Comparison of ENCODE assay signal across 2 cellular contexts in genomic region chr10:15436696-15437095, GRCh38.
TF ChIP-seq lines count a peak whose summit lies in the region.

No MANE protein-coding gene starts in this region.

TF ChIP-seq in A549, 52 proteins besides CTCF, POLR2A, EP300 and RAD21 (continued from another document):
- TF ChIP-seq, protein P1, sequence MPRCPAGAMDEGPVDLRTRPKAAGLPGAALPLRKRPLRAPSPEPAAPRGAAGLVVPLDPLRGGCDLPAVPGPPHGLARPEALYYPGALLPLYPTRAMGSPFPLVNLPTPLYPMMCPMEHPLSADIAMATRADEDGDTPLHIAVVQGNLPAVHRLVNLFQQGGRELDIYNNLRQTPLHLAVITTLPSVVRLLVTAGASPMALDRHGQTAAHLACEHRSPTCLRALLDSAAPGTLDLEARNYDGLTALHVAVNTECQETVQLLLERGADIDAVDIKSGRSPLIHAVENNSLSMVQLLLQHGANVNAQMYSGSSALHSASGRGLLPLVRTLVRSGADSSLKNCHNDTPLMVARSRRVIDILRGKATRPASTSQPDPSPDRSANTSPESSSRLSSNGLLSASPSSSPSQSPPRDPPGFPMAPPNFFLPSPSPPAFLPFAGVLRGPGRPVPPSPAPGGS (IDR thresholded peaks at IDR 0.05) = no peak
- no peak for TF ChIP-seq HMGXB4 (CRISPR knock-in tag; IDR thresholded peaks at IDR 0.05; ENCODE audit: borderline replicate concordance)
- no peak for TF ChIP-seq BHLHE40 (IDR thresholded peaks at IDR 0.05; ENCODE audit: low read depth, low read length)
- no peak for TF ChIP-seq GATA3 (IDR thresholded peaks at IDR 0.05; ENCODE audit: borderline replicate concordance)
- TF ChIP-seq NPAS2 (CRISPR knock-in tag; IDR thresholded peaks at IDR 0.05; ENCODE audit: borderline replicate concordance) = no peak
- TF ChIP-seq ZC3H11A (IDR thresholded peaks at IDR 0.05) = no peak

TF ChIP-seq in IMR-90, 13 proteins besides CTCF, POLR2A, EP300 and RAD21 (continued from another document):
- TF ChIP-seq RCOR1 (IDR thresholded peaks at IDR 0.05; ENCODE audit: insufficient replicate concordance, low read length) (no peak), CEBPB (IDR thresholded peaks at IDR 0.05; ENCODE audit: low read depth, low read length) (no peak), RFX5 (IDR thresholded peaks at IDR 0.05; ENCODE audit: low read depth, low read length) (no peak), MAFK (IDR thresholded peaks at IDR 0.05; ENCODE audit: low read depth, low read length) (no peak)
- TF ChIP-seq, protein P2, sequence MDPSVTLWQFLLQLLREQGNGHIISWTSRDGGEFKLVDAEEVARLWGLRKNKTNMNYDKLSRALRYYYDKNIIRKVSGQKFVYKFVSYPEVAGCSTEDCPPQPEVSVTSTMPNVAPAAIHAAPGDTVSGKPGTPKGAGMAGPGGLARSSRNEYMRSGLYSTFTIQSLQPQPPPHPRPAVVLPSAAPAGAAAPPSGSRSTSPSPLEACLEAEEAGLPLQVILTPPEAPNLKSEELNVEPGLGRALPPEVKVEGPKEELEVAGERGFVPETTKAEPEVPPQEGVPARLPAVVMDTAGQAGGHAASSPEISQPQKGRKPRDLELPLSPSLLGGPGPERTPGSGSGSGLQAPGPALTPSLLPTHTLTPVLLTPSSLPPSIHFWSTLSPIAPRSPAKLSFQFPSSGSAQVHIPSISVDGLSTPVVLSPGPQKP (IDR thresholded peaks at IDR 0.05; ENCODE audit: borderline replicate concordance, low read depth, low read length) = no peak
TF ChIP-seq in IMR-90: peak in this region for 0.
